ENCODE assay signal across 18 cellular contexts in genomic region chr4:56158483-56158882, GRCh38.
DNase-seq lines count a peak whose midpoint lies in the region; ATAC-seq and TF ChIP-seq lines count a peak whose summit lies in the region.
"Had no signal": no experiment of that assay in that cellular context is flagged by ENCODE, and none has a peak within 500 bp of the region (broad histone marks: within the 10 kb centered on the region; RNA-seq: fewer than 3 reads in every experiment).

No MANE protein-coding gene starts in this region.

- DNase-seq in activated T-cell treated with anti-CD3 and anti-CD28 coated beads, Interleukin-2, amount 50 U/mL, for 4 hours, result no peak
- DNase-seq in activated T-cell treated with anti-CD3 and anti-CD28 coated beads for 4 hours (no peak), NCI-H2081 (lab: John Stamatoyannopoulos, UW) (peak; percentile 34 to 82), colonic mucosa (peak; percentile 37), pons (ENCODE audit: low spot score) (no peak)
- peak; percentile 6 for DNase-seq in stimulated activated CD4-positive, alpha-beta T cell treated with anti-CD3 and anti-CD28 coated beads, Interleukin-2, amount 100 ng/mL, for 4 hours (ENCODE audit: low read depth)
- DNase-seq: activated CD8-positive, alpha-beta memory T cell treated with anti-CD3 and anti-CD28 coated beads, Interleukin-2, amount 50 U/mL, for 48 hours; CD4-positive, alpha-beta memory T cell; kidney glomerular epithelial cell; NCI-H187 treated with DMSO at 0.1 percent for 48 hours; retina; Right ventricle myocardium superior; substantia nigra had no signal

- no peak overlapping the region for H3K27ac ChIP-seq in colonic mucosa
- H3K27ac ChIP-seq: breast epithelium had no signal

- H3K4me1 Mint-ChIP-seq in activated T-cell treated with anti-CD3 and anti-CD28 coated beads, Interleukin-2, amount 50 U/mL, for 4 hours (ENCODE audit: low read depth), result no peaks in the 10 kb centered on the region
- H3K4me1 Mint-ChIP-seq: CD4-positive, alpha-beta memory T cell; IgD-negative memory B cell had no signal

- H3K36me3 Mint-ChIP-seq in activated T-cell treated with anti-CD3 and anti-CD28 coated beads, Interleukin-2, amount 50 U/mL, for 4 hours (ENCODE audit: insufficient read depth), result no peaks in the 10 kb centered on the region
- H3K36me3 Mint-ChIP-seq: CD4-positive, alpha-beta memory T cell; WTC11 had no signal

- no peak overlapping the region for H3K4me3 Mint-ChIP-seq in activated T-cell treated with anti-CD3 and anti-CD28 coated beads, Interleukin-2, amount 50 U/mL, for 4 hours
- H3K4me3 Mint-ChIP-seq: CD4-positive, alpha-beta memory T cell; IgD-negative memory B cell; WTC11 had no signal

- no peaks in the 10 kb centered on the region for H3K36me3 ChIP-seq in colonic mucosa
- H3K36me3 ChIP-seq: breast epithelium had no signal

- no peaks in the 10 kb centered on the region for H3K27me3 ChIP-seq in colonic mucosa
- H3K27me3 ChIP-seq: breast epithelium had no signal

- H3K9ac ChIP-seq in colonic mucosa (ENCODE audit: low read depth in 2 of 2, low read length in 2 of 2), result no peak overlapping the region

- no peaks in the 10 kb centered on the region for H3K9me3 Mint-ChIP-seq in activated T-cell treated with anti-CD3 and anti-CD28 coated beads, Interleukin-2, amount 50 U/mL, for 4 hours
- H3K9me3 Mint-ChIP-seq: IgD-negative memory B cell, WTC11 had no signal

- no peaks in the 10 kb centered on the region for H3K9me3 ChIP-seq in colonic mucosa
- H3K9me3 ChIP-seq: breast epithelium had no signal

- no peak for TF ChIP-seq CTCF in colonic mucosa (IDR thresholded peaks at IDR 0.05)

- no peaks in the 10 kb centered on the region for H3K27me3 Mint-ChIP-seq in activated T-cell treated with anti-CD3 and anti-CD28 coated beads, Interleukin-2, amount 50 U/mL, for 4 hours (ENCODE audit: low read depth)

- H3K4me3 ChIP-seq in colonic mucosa, result no peak overlapping the region
- H3K4me3 ChIP-seq: breast epithelium had no signal

- ATAC-seq in activated T-cell treated with anti-CD3 and anti-CD28 coated beads, Interleukin-2, amount 50 U/mL, for 4 hours, result peak; percentile 40 to 80
- no peak for ATAC-seq in HG03097 (IDR thresholded peaks at IDR 0.05; ENCODE audit: low FRiP score, unreplicated experiment)
- ATAC-seq in HG03280 (IDR thresholded peaks at IDR 0.05; ENCODE audit: unreplicated experiment), result no peak
- ATAC-seq: WTC11 had no signal

- H3K4me1 ChIP-seq in colonic mucosa, result no peaks in the 10 kb centered on the region
- H3K4me1 ChIP-seq: breast epithelium had no signal

- intact Hi-C loops in colonic mucosa (cut with DNase I), result no loop called here

Comparison
In these comparisons a context has a peak if more than half of its experiments do, and no peak if none do; other contexts are left out.
1. ATAC-seq: peak in activated T-cell treated with anti-CD3 and anti-CD28 coated beads, Interleukin-2, amount 50 U/mL, for 4 hours (2 of 2); none in HG03097 (single experiment) and HG03280 (single experiment).
2. DNase-seq: peak in NCI-H2081 (2 of 2), colonic mucosa (single experiment) and stimulated activated CD4-positive, alpha-beta T cell treated with anti-CD3 and anti-CD28 coated beads, Interleukin-2, amount 100 ng/mL, for 4 hours (single experiment); none in activated T-cell treated with anti-CD3 and anti-CD28 coated beads, Interleukin-2, amount 50 U/mL, for 4 hours (single experiment), activated T-cell treated with anti-CD3 and anti-CD28 coated beads for 4 hours (single experiment) and pons (single experiment).